8 cellular contexts compared by ENCODE assay signal in the genomic region with DNA sequence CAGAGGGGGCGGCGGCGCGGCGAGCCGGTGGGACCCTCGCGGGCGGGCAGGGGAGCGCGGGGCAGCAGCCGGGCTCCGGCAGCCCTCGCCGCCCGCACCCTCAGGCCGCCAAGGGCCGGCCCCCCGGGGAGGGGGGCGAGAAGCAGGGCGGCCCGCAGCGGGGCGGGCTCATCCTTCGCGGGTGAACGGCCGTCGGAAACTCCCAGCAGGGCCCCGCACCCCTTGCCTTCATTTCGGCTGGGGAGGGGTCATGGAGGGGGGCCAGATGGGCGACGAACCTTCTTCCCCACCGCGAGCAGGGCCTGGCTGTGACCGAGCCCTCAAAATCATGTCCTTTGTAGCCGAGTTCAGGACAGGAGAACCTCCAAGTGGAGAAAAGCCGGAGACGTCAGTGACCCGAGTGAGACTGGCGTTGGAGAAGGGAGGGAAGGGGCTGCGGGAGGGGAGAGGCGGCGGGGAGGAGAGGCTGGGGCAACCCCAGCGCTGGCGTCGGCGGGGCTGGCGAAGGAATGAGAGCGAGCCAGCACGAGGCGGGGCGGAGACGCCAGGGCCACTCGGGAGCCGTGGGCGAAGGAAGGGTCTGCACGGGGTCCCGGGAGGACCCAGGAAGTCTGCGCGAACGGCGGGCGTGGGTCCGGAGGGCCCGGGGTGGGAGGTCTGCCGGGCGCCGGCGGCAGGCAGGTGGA. TPM values are rescaled to one million over a fixed set of nuclear protein-coding genes. Genes with fewer than 3 reads are reported as not detected.
DNase-seq lines count a peak whose midpoint lies in the region; ATAC-seq and TF ChIP-seq lines count a peak whose summit lies in the region.

No MANE protein-coding gene starts in this region.

- peaks cover 38% of the 10 kb centered on the region for H3F3A ChIP-seq in neural progenitor cell (ENCODE audit: low read depth)

- peak overlapping the region; percentile 17 for H3K4me3 ChIP-seq in effector memory CD4-positive, alpha-beta T cell (ENCODE audit: insufficient read depth, low read depth, low read length, poor library complexity, severe bottlenecking)
- peak overlapping the region; percentile 51 for H3K4me3 ChIP-seq in neural progenitor cell

- H3K79me2 ChIP-seq in neural progenitor cell (ENCODE audit: low read depth): no peaks in the 10 kb centered on the region

- peaks cover 27% of the 10 kb centered on the region for H3K4me1 Mint-ChIP-seq in T-helper 1 cell treated with Interleukin-12 subunit alpha and Interleukin-12 subunit beta and Interleukin-4 antibody, amounts not matched to agents 30 μg/mL and 1 μg/mL, for 36 hours (ENCODE audit: low read depth)
- peaks cover 49% of the 10 kb centered on the region for H3K4me1 Mint-ChIP-seq in neural progenitor cell

- H3K27me3 ChIP-seq in effector memory CD4-positive, alpha-beta T cell (replicated peaks; ENCODE audit: control insufficient read depth, insufficient read depth, low read length, poor library complexity, severe bottlenecking): peaks cover 78% of the 10 kb centered on the region
- peaks cover 100% of the 10 kb centered on the region for H3K27me3 ChIP-seq in neural progenitor cell

- no peaks in the 10 kb centered on the region for H3K9me3 Mint-ChIP-seq in T-helper 1 cell treated with Interleukin-12 subunit alpha and Interleukin-12 subunit beta and Interleukin-4 antibody, amounts not matched to agents 30 μg/mL and 1 μg/mL, for 36 hours
- H3K9me3 Mint-ChIP-seq in neural progenitor cell: peaks cover 7% of the 10 kb centered on the region

- H4K20me1 ChIP-seq in neural progenitor cell (ENCODE audit: low read depth): peaks cover 59% of the 10 kb centered on the region

- peak overlapping the region; percentile 51 for H3K4me3 Mint-ChIP-seq in T-helper 1 cell treated with Interleukin-12 subunit alpha and Interleukin-12 subunit beta and Interleukin-4 antibody, amounts not matched to agents 30 μg/mL and 1 μg/mL, for 36 hours
- peak overlapping the region; percentile 79 for H3K4me3 Mint-ChIP-seq in neural progenitor cell

- peaks cover 67% of the 10 kb centered on the region for H3K27me3 Mint-ChIP-seq in T-helper 1 cell treated with Interleukin-12 subunit alpha and Interleukin-12 subunit beta and Interleukin-4 antibody, amounts not matched to agents 30 μg/mL and 1 μg/mL, for 36 hours (ENCODE audit: low read depth)
- peaks cover 65% of the 10 kb centered on the region for H3K27me3 Mint-ChIP-seq in neural progenitor cell (ENCODE audit: insufficient read depth, low read depth)

- H3K36me3 ChIP-seq in effector memory CD4-positive, alpha-beta T cell (ENCODE audit: control insufficient read depth, insufficient read depth, low read length): no peaks in the 10 kb centered on the region
- H3K36me3 ChIP-seq in neural progenitor cell: no peaks in the 10 kb centered on the region

- ATAC-seq in HG03196 (IDR thresholded peaks at IDR 0.05; ENCODE audit: unreplicated experiment) (no peak), HG03108 (IDR thresholded peaks at IDR 0.05; ENCODE audit: unreplicated experiment) (no peak), GM18861 (IDR thresholded peaks at IDR 0.05; ENCODE audit: unreplicated experiment) (no peak)

- peak overlapping the region; percentile 9 for H3K27ac Mint-ChIP-seq in T-helper 1 cell treated with Interleukin-12 subunit alpha and Interleukin-12 subunit beta and Interleukin-4 antibody, amounts not matched to agents 30 μg/mL and 1 μg/mL, for 36 hours
- no peak overlapping the region for H3K27ac Mint-ChIP-seq in neural progenitor cell

- DNase-seq in T-helper 1 cell (no peak), neural progenitor cell (ENCODE audit: low spot score) (peak; percentile 57)
- no peak for DNase-seq in effector memory CD4-positive, alpha-beta T cell

- H3K4me1 ChIP-seq in effector memory CD4-positive, alpha-beta T cell (ENCODE audit: control insufficient read depth, insufficient read depth, low read length, poor library complexity, severe bottlenecking): peaks cover 57% of the 10 kb centered on the region
- peaks cover 21% of the 10 kb centered on the region for H3K4me1 ChIP-seq in neural progenitor cell

- H3K36me3 Mint-ChIP-seq in T-helper 1 cell treated with Interleukin-12 subunit alpha and Interleukin-12 subunit beta and Interleukin-4 antibody, amounts not matched to agents 30 μg/mL and 1 μg/mL, for 36 hours (ENCODE audit: low read depth): peaks cover 4% of the 10 kb centered on the region
- peaks cover 4% of the 10 kb centered on the region for H3K36me3 Mint-ChIP-seq in neural progenitor cell

- no peak overlapping the region for H3K9ac ChIP-seq in neural progenitor cell

- H3K4me2 ChIP-seq in neural progenitor cell: peak overlapping the region; percentile 79

- H3K9me3 ChIP-seq in effector memory CD4-positive, alpha-beta T cell (ENCODE audit: control insufficient read depth, low read length): no peaks in the 10 kb centered on the region
- H3K9me3 ChIP-seq in neural progenitor cell (ENCODE audit: low read depth): no peaks in the 10 kb centered on the region

- H3K27ac ChIP-seq in effector memory CD4-positive, alpha-beta T cell (ENCODE audit: insufficient read depth, low read length, poor library complexity, severe bottlenecking): no peak overlapping the region
- no peak overlapping the region for H3K27ac ChIP-seq in neural progenitor cell

- TF ChIP-seq CTCF in neural progenitor cell (IDR thresholded peaks at IDR 0.05): no peak

- H2AFZ ChIP-seq in neural progenitor cell (replicated peaks): peak overlapping the region; percentile 66

TF ChIP-seq in PFSK-1, 5 proteins besides CTCF, POLR2A, EP300 and RAD21:
- TF ChIP-seq TAF1 (IDR thresholded peaks at IDR 0.05; ENCODE audit: borderline replicate concordance, insufficient read depth, low read length): no peak
- peak; percentile 5 for TF ChIP-seq FOXP2 (optimal IDR thresholded peaks at IDR 0.05; ENCODE audit: borderline replicate concordance, extremely low read depth, extremely low read length, insufficient read depth)
- TF ChIP-seq, protein P1, sequence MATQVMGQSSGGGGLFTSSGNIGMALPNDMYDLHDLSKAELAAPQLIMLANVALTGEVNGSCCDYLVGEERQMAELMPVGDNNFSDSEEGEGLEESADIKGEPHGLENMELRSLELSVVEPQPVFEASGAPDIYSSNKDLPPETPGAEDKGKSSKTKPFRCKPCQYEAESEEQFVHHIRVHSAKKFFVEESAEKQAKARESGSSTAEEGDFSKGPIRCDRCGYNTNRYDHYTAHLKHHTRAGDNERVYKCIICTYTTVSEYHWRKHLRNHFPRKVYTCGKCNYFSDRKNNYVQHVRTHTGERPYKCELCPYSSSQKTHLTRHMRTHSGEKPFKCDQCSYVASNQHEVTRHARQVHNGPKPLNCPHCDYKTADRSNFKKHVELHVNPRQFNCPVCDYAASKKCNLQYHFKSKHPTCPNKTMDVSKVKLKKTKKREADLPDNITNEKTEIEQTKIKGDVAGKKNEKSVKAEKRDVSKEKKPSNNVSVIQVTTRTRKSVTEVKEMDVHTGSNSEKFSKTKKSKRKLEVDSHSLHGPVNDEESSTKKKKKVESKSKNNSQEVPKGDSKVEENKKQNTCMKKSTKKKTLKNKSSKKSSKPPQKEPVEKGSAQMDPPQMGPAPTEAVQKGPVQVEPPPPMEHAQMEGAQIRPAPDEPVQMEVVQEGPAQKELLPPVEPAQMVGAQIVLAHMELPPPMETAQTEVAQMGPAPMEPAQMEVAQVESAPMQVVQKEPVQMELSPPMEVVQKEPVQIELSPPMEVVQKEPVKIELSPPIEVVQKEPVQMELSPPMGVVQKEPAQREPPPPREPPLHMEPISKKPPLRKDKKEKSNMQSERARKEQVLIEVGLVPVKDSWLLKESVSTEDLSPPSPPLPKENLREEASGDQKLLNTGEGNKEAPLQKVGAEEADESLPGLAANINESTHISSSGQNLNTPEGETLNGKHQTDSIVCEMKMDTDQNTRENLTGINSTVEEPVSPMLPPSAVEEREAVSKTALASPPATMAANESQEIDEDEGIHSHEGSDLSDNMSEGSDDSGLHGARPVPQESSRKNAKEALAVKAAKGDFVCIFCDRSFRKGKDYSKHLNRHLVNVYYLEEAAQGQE (IDR thresholded peaks at IDR 0.05; ENCODE audit: insufficient read depth in 1 of 2, low read depth in 2 of 2, low read length in 2 of 2): no peak
- no peak for TF ChIP-seq POLR2AphosphoS5 (IDR thresholded peaks at IDR 0.05; ENCODE audit: low read depth, low read length)

RNA-seq across cellular contexts. Expression of a gene that starts 0.6 kb away (rescaled TPM):
- polyA plus RNA-seq in PFSK-1 (2012; ENCODE audit: insufficient read length, low read depth): 22.6 TPM
- 0.09 and 0.45 TPM in 2 replicates for total RNA-seq in neural progenitor cell (ENCODE audit: low replicate concordance)
